ENCODE assay signal across 11 cellular contexts in the genomic region with DNA sequence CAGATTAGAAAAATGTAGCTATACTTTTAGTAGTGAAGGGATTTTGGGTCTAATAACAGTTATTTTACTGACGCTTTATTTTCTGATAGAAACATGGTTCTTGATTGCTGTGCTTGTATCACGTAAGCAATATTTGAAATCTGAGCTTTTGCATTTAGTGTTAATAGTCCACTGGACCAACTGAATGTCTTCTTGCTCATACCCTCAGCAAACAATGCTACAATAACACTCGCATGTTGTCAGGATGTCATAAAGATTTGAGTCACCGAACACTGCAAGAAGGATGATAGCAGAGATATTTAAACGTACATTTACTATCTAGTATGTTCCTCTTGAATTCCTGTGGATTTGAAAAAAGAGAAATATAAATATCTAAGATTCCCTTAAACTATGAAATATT. TPM values are rescaled to one million over a fixed set of nuclear protein-coding genes. Genes with fewer than 3 reads are reported as not detected.
DNase-seq lines count a peak whose midpoint lies in the region; ATAC-seq lines count a peak whose summit lies in the region.
"Had no signal": no experiment of that assay in that cellular context is flagged by ENCODE, and none has a peak within 500 bp of the region (broad histone marks: within the 10 kb centered on the region; RNA-seq: fewer than 3 reads in every experiment).

No MANE protein-coding gene starts in this region.

- H3K9me3 Mint-ChIP-seq in stimulated activated naive CD8-positive, alpha-beta T cell treated with anti-CD3 and anti-CD28 coated beads, Interleukin-15, amount 100 ng/mL, for 72 hours: no peaks in the 10 kb centered on the region
- H3K9me3 Mint-ChIP-seq in activated naive CD8-positive, alpha-beta T cell treated with anti-CD3 and anti-CD28 coated beads, Interleukin-2, amount 10 ng/mL, durations not matched to agents 7 days and 5 days: no peaks in the 10 kb centered on the region
- no peaks in the 10 kb centered on the region for H3K9me3 Mint-ChIP-seq in immature natural killer cell
- H3K9me3 Mint-ChIP-seq in activated naive CD4-positive, alpha-beta T cell treated with anti-CD3 and anti-CD28 coated beads for 36 hours: no peaks in the 10 kb centered on the region

- H3K4me3 Mint-ChIP-seq in stimulated activated naive CD8-positive, alpha-beta T cell treated with anti-CD3 and anti-CD28 coated beads, Interleukin-15, amount 100 ng/mL, for 72 hours: peak overlapping the region; percentile 4 to 49
- peak overlapping the region; percentile 19 for H3K4me3 Mint-ChIP-seq in activated naive CD8-positive, alpha-beta T cell treated with anti-CD3 and anti-CD28 coated beads, Interleukin-2, amount 10 ng/mL, durations not matched to agents 7 days and 5 days
- H3K4me3 Mint-ChIP-seq in immature natural killer cell: peak overlapping the region in 4 of 5 donors; percentile 10 to 65 (median 48)
- no peak overlapping the region for H3K4me3 Mint-ChIP-seq in activated naive CD4-positive, alpha-beta T cell treated with anti-CD3 and anti-CD28 coated beads for 36 hours

- no peak for DNase-seq in stimulated activated naive CD8-positive, alpha-beta T cell treated with anti-CD3 and anti-CD28 coated beads, Interleukin-15, amount 100 ng/mL, for 72 hours
- DNase-seq in stimulated activated naive CD8-positive, alpha-beta T cell treated with anti-CD3 and anti-CD28 coated beads, Interleukin-15, Interleukin-2, amounts not matched to agents 100 U/mL and 50 U/mL, for 24 hours: no peak
- DNase-seq in activated naive CD8-positive, alpha-beta T cell treated with anti-CD3 and anti-CD28 coated beads, Interleukin-2, amount 10 ng/mL, durations not matched to agents 7 days and 5 days: no peak
- no peak for DNase-seq in immature natural killer cell
- no peak for DNase-seq in SHP77 treated with DMSO at 0.1 percent for 48 hours (lab: John Stamatoyannopoulos, UW)
- DNase-seq in activated naive CD4-positive, alpha-beta T cell treated with anti-CD3 and anti-CD28 coated beads for 36 hours: no peak
- DNase-seq in HAP-1 (ENCODE audit: low spot score in 2 of 2): no peak
- DNase-seq: activated CD8-positive, alpha-beta memory T cell treated with anti-CD3 and anti-CD28 coated beads, Interleukin-2, amount 50 U/mL, for 48 hours; effector CD4-positive, alpha-beta T cell; NCI-H2171 had no signal

- H3K4me3 ChIP-seq in HAP-1: no peak overlapping the region

- no peaks in the 10 kb centered on the region for H3K27me3 ChIP-seq in HAP-1 (ENCODE audit: low read depth)

- no peak for ATAC-seq in stimulated activated naive CD8-positive, alpha-beta T cell treated with anti-CD3 and anti-CD28 coated beads, Interleukin-15, amount 100 ng/mL, for 72 hours
- no peak for ATAC-seq in stimulated activated naive CD8-positive, alpha-beta T cell treated with anti-CD3 and anti-CD28 coated beads, Interleukin-15, Interleukin-2, amounts not matched to agents 100 U/mL and 50 U/mL, for 24 hours
- no peak for ATAC-seq in activated naive CD8-positive, alpha-beta T cell treated with anti-CD3 and anti-CD28 coated beads, Interleukin-2, amount 10 ng/mL, durations not matched to agents 7 days and 5 days (ENCODE audit: low read depth)
- no peak for ATAC-seq in GM21723 (IDR thresholded peaks at IDR 0.05; ENCODE audit: unreplicated experiment)

- peaks cover 12% of the 10 kb centered on the region for H3K36me3 Mint-ChIP-seq in activated naive CD8-positive, alpha-beta T cell treated with anti-CD3 and anti-CD28 coated beads, Interleukin-2, amount 10 ng/mL, durations not matched to agents 7 days and 5 days
- H3K36me3 Mint-ChIP-seq in immature natural killer cell: no peaks in the 10 kb centered on the region
- H3K36me3 Mint-ChIP-seq in activated naive CD4-positive, alpha-beta T cell treated with anti-CD3 and anti-CD28 coated beads for 36 hours (ENCODE audit: low read depth): peaks cover 6% of the 10 kb centered on the region

- H3K4me1 ChIP-seq in HAP-1: peaks cover 30% of the 10 kb centered on the region

- CTCF ChIA-PET in activated naive CD4-positive, alpha-beta T cell treated with anti-CD3 and anti-CD28 coated beads for 36 hours (lab: Charles Lee): interaction anchor here (0.6 to 1.7 kb wide), 2 partner anchors 41 to 72 kb away, joined by 3 to 4 read pairs; no protein-coding TSS in a partner anchor

- no peaks in the 10 kb centered on the region; the same call in 1 of the 2 replicates for H3K36me3 ChIP-seq in HAP-1 (replicated peaks)

- H3K9me3 ChIP-seq in HAP-1: no peaks in the 10 kb centered on the region

- peak overlapping the region in 1 of 2 donors; percentile 61 for H3K27ac Mint-ChIP-seq in stimulated activated naive CD8-positive, alpha-beta T cell treated with anti-CD3 and anti-CD28 coated beads, Interleukin-15, amount 100 ng/mL, for 72 hours
- no peak overlapping the region for H3K27ac Mint-ChIP-seq in activated naive CD8-positive, alpha-beta T cell treated with anti-CD3 and anti-CD28 coated beads, Interleukin-2, amount 10 ng/mL, durations not matched to agents 7 days and 5 days
- peak overlapping the region in 5 of 6 donors; percentile 62 to 95 (median 83) for H3K27ac Mint-ChIP-seq in immature natural killer cell
- H3K27ac Mint-ChIP-seq in activated naive CD4-positive, alpha-beta T cell treated with anti-CD3 and anti-CD28 coated beads for 36 hours: no peak overlapping the region

- H3K4me1 Mint-ChIP-seq in stimulated activated naive CD8-positive, alpha-beta T cell treated with anti-CD3 and anti-CD28 coated beads, Interleukin-15, amount 100 ng/mL, for 72 hours: peaks cover 86% of the 10 kb centered on the region
- peaks cover 73% of the 10 kb centered on the region for H3K4me1 Mint-ChIP-seq in activated naive CD8-positive, alpha-beta T cell treated with anti-CD3 and anti-CD28 coated beads, Interleukin-2, amount 10 ng/mL, durations not matched to agents 7 days and 5 days
- peaks cover 93 to 97% of the 10 kb centered on the region in 2 donors for H3K4me1 Mint-ChIP-seq in immature natural killer cell
- H3K4me1 Mint-ChIP-seq in activated naive CD4-positive, alpha-beta T cell treated with anti-CD3 and anti-CD28 coated beads for 36 hours (ENCODE audit: low read depth): peaks cover 88% of the 10 kb centered on the region

- no peaks in the 10 kb centered on the region for H3K27me3 Mint-ChIP-seq in stimulated activated naive CD8-positive, alpha-beta T cell treated with anti-CD3 and anti-CD28 coated beads, Interleukin-15, amount 100 ng/mL, for 72 hours
- H3K27me3 Mint-ChIP-seq in activated naive CD8-positive, alpha-beta T cell treated with anti-CD3 and anti-CD28 coated beads, Interleukin-2, amount 10 ng/mL, durations not matched to agents 7 days and 5 days: no peaks in the 10 kb centered on the region
- peaks cover 0 to 23% (median 0%) of the 10 kb centered on the region in 3 donors for H3K27me3 Mint-ChIP-seq in immature natural killer cell (ENCODE audit: low read depth in 3 of 3)
- no peaks in the 10 kb centered on the region for H3K27me3 Mint-ChIP-seq in activated naive CD4-positive, alpha-beta T cell treated with anti-CD3 and anti-CD28 coated beads for 36 hours (ENCODE audit: low read depth)

- in situ Hi-C loops in HAP-1 (cut with MboI; ENCODE audit: low sequenced_read_pairs): no loop called here

- intact Hi-C loops in activated naive CD4-positive, alpha-beta T cell treated with anti-CD3 and anti-CD28 coated beads for 36 hours (cut with micrococcal nuclease): loop anchor here (10.0 kb wide), 1 partner anchor 389 kb away; no protein-coding TSS in a partner anchor

- POLR2A ChIA-PET in activated naive CD8-positive, alpha-beta T cell treated with anti-CD3 and anti-CD28 coated beads, Interleukin-2, amount 10 ng/mL, durations not matched to agents 7 days and 5 days (lab: Charles Lee): interaction anchor here (1.2 kb wide), 1 partner anchor 116 kb away, joined by 3 read pairs; no protein-coding TSS in a partner anchor

RNA-seq across cellular contexts. Expression of a gene that starts 7.5 kb away (rescaled TPM):
- 100 to 1,000 TPM; 109 to 122 TPM for total RNA-seq in activated naive CD8-positive, alpha-beta T cell treated with anti-CD3 and anti-CD28 coated beads, Interleukin-2, amount 10 ng/mL, durations not matched to agents 7 days and 5 days
- 1 to 10 TPM; 1.8 to 4.8 (median 4.0) TPM for polyA plus RNA-seq in immature natural killer cell
- total RNA-seq in activated naive CD4-positive, alpha-beta T cell treated with anti-CD3 and anti-CD28 coated beads for 36 hours: 10 to 100 TPM; 49.8 to 51.4 TPM

Comparison
In these comparisons a context has a peak if more than half of its experiments do, and no peak if none do; other contexts are left out.
1. H3K27ac Mint-ChIP-seq: peak in immature natural killer cell (5 of 6); none in activated naive CD8-positive, alpha-beta T cell treated with anti-CD3 and anti-CD28 coated beads, Interleukin-2, amount 10 ng/mL, durations not matched to agents 7 days and 5 days (single experiment) and activated naive CD4-positive, alpha-beta T cell treated with anti-CD3 and anti-CD28 coated beads for 36 hours (single experiment).